Comparison of ENCODE assay signal across 10 cellular contexts in the genomic region with DNA sequence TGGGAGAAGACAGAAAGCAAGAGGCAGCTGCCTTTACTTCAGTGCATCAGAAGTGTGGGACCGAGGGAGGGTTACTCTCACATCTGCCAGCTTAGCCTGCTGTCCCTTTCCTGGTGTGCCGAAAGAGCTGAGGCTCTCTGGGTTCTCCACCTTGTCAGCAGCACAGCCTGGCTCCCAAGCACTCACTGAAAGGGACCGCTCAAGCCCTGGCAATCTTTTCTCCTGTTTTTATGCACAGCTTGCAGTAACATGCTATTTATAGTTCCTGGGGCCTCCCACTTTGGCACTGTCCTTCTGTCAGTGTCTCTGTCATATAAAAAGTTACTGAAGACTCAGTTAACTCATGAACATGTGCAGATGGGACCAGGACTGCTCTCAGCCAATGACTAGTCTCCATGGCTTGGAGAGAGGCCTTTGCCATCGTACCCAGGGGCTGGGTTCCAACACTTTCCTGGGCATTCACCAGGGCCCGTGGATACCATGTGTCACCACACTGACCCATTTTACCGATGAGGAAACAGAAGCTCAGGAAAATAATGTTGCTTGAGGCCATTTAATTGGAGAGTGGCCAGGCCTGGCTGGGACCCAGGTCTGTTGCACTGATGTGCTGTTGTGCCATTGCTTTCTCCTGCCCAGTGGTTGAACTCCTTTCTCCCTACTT. TPM values are rescaled to one million over a fixed set of nuclear protein-coding genes. Genes with fewer than 3 reads are reported as not detected.
A peak's percentile ranks its signal among the peaks of the same experiment; 100 is the strongest.
DNase-seq lines count a peak whose midpoint lies in the region; ATAC-seq and TF ChIP-seq lines count a peak whose summit lies in the region.
"Had no signal": no experiment of that assay in that cellular context is flagged by ENCODE, and none has a peak within 500 bp of the region (broad histone marks: within the 10 kb centered on the region; RNA-seq: fewer than 3 reads in every experiment).

No MANE protein-coding gene starts in this region.

- peaks cover 0 to 48% of the 10 kb centered on the region in 2 donors for H3K4me1 ChIP-seq in right atrium auricular region
- H3K4me1 ChIP-seq in thyroid gland, result peaks cover 42 to 56% of the 10 kb centered on the region in 2 donors
- H3K4me1 ChIP-seq in mucosa of descending colon (ENCODE audit: low read depth), result no peaks in the 10 kb centered on the region

- no peaks in the 10 kb centered on the region for H3K27me3 ChIP-seq in right atrium auricular region
- H3K27me3 ChIP-seq in thyroid gland, result no peaks in the 10 kb centered on the region

- H3K27ac Mint-ChIP-seq in immature natural killer cell, result peak overlapping the region in 2 of 6 donors; percentile 34 to 36
- no peak overlapping the region for H3K27ac Mint-ChIP-seq in activated naive CD8-positive, alpha-beta T cell treated with anti-CD3 and anti-CD28 coated beads for 36 hours
- H3K27ac Mint-ChIP-seq: activated CD4-positive, alpha-beta memory T cell treated with anti-CD3 and anti-CD28 coated beads for 36 hours had no signal

- H3K9me3 Mint-ChIP-seq in immature natural killer cell, result no peaks in the 10 kb centered on the region
- peaks cover 13% of the 10 kb centered on the region for H3K9me3 Mint-ChIP-seq in activated naive CD8-positive, alpha-beta T cell treated with anti-CD3 and anti-CD28 coated beads for 36 hours

- H3K4me3 Mint-ChIP-seq in immature natural killer cell, result no peak overlapping the region
- H3K4me3 Mint-ChIP-seq in activated naive CD8-positive, alpha-beta T cell treated with anti-CD3 and anti-CD28 coated beads for 36 hours, result no peak overlapping the region
- H3K4me3 Mint-ChIP-seq: activated CD4-positive, alpha-beta memory T cell treated with anti-CD3 and anti-CD28 coated beads for 36 hours had no signal

- in situ Hi-C loops in G401 (cut with HindIII; ENCODE audit: low sequenced_read_pairs), result no loop called here

- no peaks in the 10 kb centered on the region for H3K36me3 ChIP-seq in right atrium auricular region
- no peaks in the 10 kb centered on the region for H3K36me3 ChIP-seq in thyroid gland
- no peaks in the 10 kb centered on the region for H3K36me3 ChIP-seq in mucosa of descending colon (ENCODE audit: low read depth)

- no peak for TF ChIP-seq CTCF in right atrium auricular region (IDR thresholded peaks at IDR 0.05)
- no peak for TF ChIP-seq CTCF in thyroid gland (IDR thresholded peaks at IDR 0.05)
- TF ChIP-seq CTCF in mucosa of descending colon (IDR thresholded peaks at IDR 0.05), result no peak

- H3K4me1 Mint-ChIP-seq in immature natural killer cell, result peaks cover 10 to 34% of the 10 kb centered on the region in 2 donors
- peaks cover 17% of the 10 kb centered on the region for H3K4me1 Mint-ChIP-seq in activated naive CD8-positive, alpha-beta T cell treated with anti-CD3 and anti-CD28 coated beads for 36 hours

- no peak for TF ChIP-seq POLR2A in thyroid gland (IDR thresholded peaks at IDR 0.05)

- H3K36me3 Mint-ChIP-seq in immature natural killer cell, result peaks cover 7 to 15% (median 13%) of the 10 kb centered on the region in 3 donors
- H3K36me3 Mint-ChIP-seq in activated naive CD8-positive, alpha-beta T cell treated with anti-CD3 and anti-CD28 coated beads for 36 hours, result peaks cover 48% of the 10 kb centered on the region

- ATAC-seq in mucosa of descending colon, result no peak

- H3K9me3 ChIP-seq in right atrium auricular region (no peaks in the 10 kb centered on the region), thyroid gland (no peaks in the 10 kb centered on the region), mucosa of descending colon (no peaks in the 10 kb centered on the region)

- DNase-seq in G401 (ENCODE audit: low spot score) (peak; percentile 70), right atrium auricular region (ENCODE audit: low spot score) (no peak), thyroid gland (peak in 1 of 2 donors; percentile 60), mucosa of descending colon (no peak), NCI-H2107 (lab: John Stamatoyannopoulos, UW) (no peak), immature natural killer cell (no peak)
- no peak for DNase-seq in activated naive CD8-positive, alpha-beta T cell treated with anti-CD3 and anti-CD28 coated beads for 36 hours
- DNase-seq: activated CD4-positive, alpha-beta memory T cell treated with anti-CD3 and anti-CD28 coated beads for 36 hours; GOT3 had no signal

- H3K27ac ChIP-seq in angular gyrus (ENCODE audit: low read depth, low read length) (peak overlapping the region; percentile 27), right atrium auricular region (peak overlapping the region; percentile 73 to 76), thyroid gland (peak overlapping the region; percentile 79 to 86 (median 81))

- intact Hi-C loops in thyroid gland (cut with DNase I), result no loop called here
- intact Hi-C loops in mucosa of descending colon (cut with DNase I, micrococcal nuclease), result no loop called here

- peaks cover 0 to 4% (median 2%) of the 10 kb centered on the region in 3 donors for H3K27me3 Mint-ChIP-seq in immature natural killer cell (ENCODE audit: low read depth in 3 of 3)
- H3K27me3 Mint-ChIP-seq in activated naive CD8-positive, alpha-beta T cell treated with anti-CD3 and anti-CD28 coated beads for 36 hours, result no peaks in the 10 kb centered on the region
- H3K27me3 Mint-ChIP-seq: activated CD4-positive, alpha-beta memory T cell treated with anti-CD3 and anti-CD28 coated beads for 36 hours had no signal

- 57 to 74% methylated on average over 5 to 6 of the region's 6 CpGs for WGBS in thyroid gland, 2 donors

- peak overlapping the region in 1 of 2 donors; percentile 7 for H3K4me3 ChIP-seq in right atrium auricular region
- H3K4me3 ChIP-seq in thyroid gland (replicated peaks in 1 of 3), result no peak overlapping the region
- H3K4me3 ChIP-seq in mucosa of descending colon, result no peak overlapping the region

RNA-seq across cellular contexts. Expression of a gene that starts 46.2 kb away (rescaled TPM):
- total RNA-seq in G401 (2014; rRNA removed; shearing (Covaris generic)), result 58.6 and 65.2 TPM in 2 replicates
- total RNA-seq in right atrium auricular region (10 to 100 TPM; 15.5 to 19.5 TPM), thyroid gland (10 to 100 TPM; 52.3 to 63.4 (median 61.4) TPM), mucosa of descending colon (10 to 100 TPM; 27.6 to 42.3 (median 29.6) TPM)
- 10 to 100 TPM; 42.1 to 53.0 (median 44.3) TPM for polyA plus RNA-seq in immature natural killer cell
- 10 to 100 TPM; 50.0 to 50.7 TPM for total RNA-seq in activated naive CD8-positive, alpha-beta T cell treated with anti-CD3 and anti-CD28 coated beads for 36 hours

Comparison
In these comparisons a context has a peak if more than half of its experiments do, and no peak if none do; other contexts are left out.
1. H3K27ac ChIP-seq: peak in every context shown above with its lines; median percentile 81 in thyroid gland; 74 in right atrium auricular region; 27 in angular gyrus.